21 cellular contexts compared by ENCODE assay signal in genomic region chr2:23691576-23691975, GRCh38.
A peak's percentile ranks its signal among the peaks of the same experiment; 100 is the strongest.
DNase-seq lines count a peak whose midpoint lies in the region; ATAC-seq and TF ChIP-seq lines count a peak whose summit lies in the region.
"Had no signal": no experiment of that assay in that cellular context is flagged by ENCODE, and none has a peak within 500 bp of the region (broad histone marks: within the 10 kb centered on the region; RNA-seq: fewer than 3 reads in every experiment).

No MANE protein-coding gene starts in this region.

- no peaks in the 10 kb centered on the region for H3K27me3 ChIP-seq in heart right ventricle
- H3K27me3 ChIP-seq: BLaER1 had no signal

- WGBS in heart right ventricle, 2 donors: 97 to 98% methylated on average over 21 of the region's 21 CpGs

- no peaks in the 10 kb centered on the region for H3K9me3 ChIP-seq in heart right ventricle
- no peaks in the 10 kb centered on the region for H3K9me3 ChIP-seq in mucosa of descending colon
- H3K9me3 ChIP-seq: BLaER1 had no signal

- TF ChIP-seq CTCF in heart right ventricle (IDR thresholded peaks at IDR 0.05) (no peak), chondrocyte (IDR thresholded peaks at IDR 0.05) (no peak), mucosa of descending colon (IDR thresholded peaks at IDR 0.05) (no peak)

- H3K9me3 Mint-ChIP-seq in chondrocyte (ENCODE audit: low read depth): no peaks in the 10 kb centered on the region
- H3K9me3 Mint-ChIP-seq: CD4-positive, CD25-positive, alpha-beta regulatory T cell had no signal

- no peaks in the 10 kb centered on the region for H3K4me1 ChIP-seq in heart right ventricle
- H3K4me1 ChIP-seq in mucosa of descending colon (ENCODE audit: low read depth): no peaks in the 10 kb centered on the region

- peaks cover 18% of the 10 kb centered on the region for H3K36me3 Mint-ChIP-seq in chondrocyte (ENCODE audit: low read depth)

- H3K27me3 Mint-ChIP-seq in chondrocyte (ENCODE audit: low read depth): no peaks in the 10 kb centered on the region
- H3K27me3 Mint-ChIP-seq: CD4-positive, CD25-positive, alpha-beta regulatory T cell had no signal

- no peak overlapping the region for H3K27ac Mint-ChIP-seq in chondrocyte (ENCODE audit: unreplicated experiment)
- H3K27ac Mint-ChIP-seq: CD4-positive, CD25-positive, alpha-beta regulatory T cell had no signal

- DNase-seq in cardiac septum (ENCODE audit: low spot score) (peak; percentile 74), heart right ventricle (no peak), chondrocyte (ENCODE audit: low spot score) (peak; percentile 92), mucosa of descending colon (peak in 2 of 3 donors; percentile 16 to 46), sciatic nerve (ENCODE audit: low spot score) (peak; percentile 57), HCEC 1CT (no peak), D341Med (ENCODE audit: low spot score) (no peak)
- DNase-seq: CD4-positive, CD25-positive, alpha-beta regulatory T cell; DMS53; Karpas-422; NCI-H1092; NCI-H1436; NCI-H187; NCI-H446; NCI-H524 treated with DMSO at 0.1 percent for 48 hours; NCI-H82; NK-92 treated with Interleukin-12 subunit alpha and Interleukin-12 subunit beta, amount 100 ng/mL, for 24 hours; PC-3; SHP77 had no signal

- H3K36me3 ChIP-seq in heart right ventricle (peaks cover 0 to 21% (median 0%) of the 10 kb centered on the region in 9 donors), mucosa of descending colon (ENCODE audit: low read depth) (no peaks in the 10 kb centered on the region)
- H3K36me3 ChIP-seq: BLaER1 had no signal

- ATAC-seq in heart right ventricle (no peak), mucosa of descending colon (no peak), sciatic nerve (no peak), HG02610 (IDR thresholded peaks at IDR 0.05; ENCODE audit: unreplicated experiment) (no peak)
- ATAC-seq: PC-3 had no signal

- H3K4me3 Mint-ChIP-seq in chondrocyte (ENCODE audit: unreplicated experiment): no peak overlapping the region
- H3K4me3 Mint-ChIP-seq: CD4-positive, CD25-positive, alpha-beta regulatory T cell had no signal

- intact Hi-C loops in cardiac septum (cut with DNase I) (no loop called here), heart right ventricle (cut with DNase I) (no loop called here), mucosa of descending colon (cut with DNase I, micrococcal nuclease) (no loop called here), sciatic nerve (cut with DNase I) (no loop called here)

- no peak overlapping the region for H3K27ac ChIP-seq in heart right ventricle
- H3K27ac ChIP-seq: BLaER1 had no signal

- H3K4me1 Mint-ChIP-seq in chondrocyte (ENCODE audit: low read depth): no peaks in the 10 kb centered on the region

- H3K4me3 ChIP-seq in heart right ventricle (no peak overlapping the region), mucosa of descending colon (no peak overlapping the region)
- H3K4me3 ChIP-seq: BLaER1 had no signal

Comparison
In these comparisons a context has a peak if more than half of its experiments do, and no peak if none do; other contexts are left out.
1. DNase-seq: peak in cardiac septum (single experiment), chondrocyte (single experiment), mucosa of descending colon (2 of 3) and sciatic nerve (single experiment); none in heart right ventricle (0 of 2), HCEC 1CT (single experiment) and D341Med (single experiment).